Comparison of ENCODE assay signal across 8 cellular contexts in the genomic region with DNA sequence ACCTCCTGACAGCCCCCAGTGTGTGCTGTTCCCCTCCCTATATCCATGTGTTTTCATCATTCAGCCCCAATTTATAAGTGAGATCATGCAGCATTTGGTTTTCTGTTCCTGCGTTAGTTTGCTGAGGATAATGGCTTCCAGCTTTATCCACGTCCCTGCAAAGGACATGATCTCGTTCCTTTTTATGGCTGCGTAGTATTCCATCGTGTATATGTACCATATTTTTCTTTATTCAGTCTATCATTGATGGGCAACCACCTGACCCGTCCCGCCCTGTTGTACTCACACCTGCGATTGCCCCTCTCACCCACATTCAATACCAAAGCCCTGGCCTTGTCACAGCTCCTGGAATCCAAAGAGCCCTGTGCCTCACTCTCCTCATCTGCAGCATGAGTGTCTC.
"Had no signal": no experiment of that assay in that cellular context is flagged by ENCODE, and none has a peak within 500 bp of the region (broad histone marks: within the 10 kb centered on the region; RNA-seq: fewer than 3 reads in every experiment).

No MANE protein-coding gene starts in this region.

- H2AFZ ChIP-seq: GM23338 had no signal

- ATAC-seq: GM23338, HCT116 had no signal

- H3K9ac ChIP-seq: KMS-11 had no signal

- H3K27ac Mint-ChIP-seq: GM23338, H9 had no signal

- FAIRE-seq: H1, H54, HepG2 had no signal

- H3K4me3 Mint-ChIP-seq: GM23338, H9 had no signal

- H3K4me3 ChIP-seq: GM23338 had no signal

- H3K4me2 ChIP-seq: GM23338, KMS-11 had no signal

- DNase-seq: H9, KBM-7 had no signal

- H3K27ac ChIP-seq: KMS-11 had no signal
